ENCODE assay signal across 8 cellular contexts in genomic region chr19:20078696-20079095, GRCh38. TPM values are rescaled to one million over a fixed set of nuclear protein-coding genes. Genes with fewer than 3 reads are reported as not detected.
DNase-seq lines count a peak whose midpoint lies in the region; ATAC-seq, FAIRE-seq and TF ChIP-seq lines count a peak whose summit lies in the region.

No MANE protein-coding gene starts in this region.

- peak overlapping the region; percentile 92 for H3K9ac ChIP-seq in HUES48 (ENCODE audit: low read depth, low read length)
- H3K9ac ChIP-seq in kidney (ENCODE audit: low read length in 2 of 2), result peak overlapping the region; percentile 10 to 37

- intact Hi-C loops in body of pancreas (cut with DNase I) (no loop called here), kidney (cut with DNase I) (no loop called here)

- peak overlapping the region; percentile 95 for H3K27ac ChIP-seq in HUES48 (ENCODE audit: low read depth, low read length)
- peak overlapping the region in 2 of 4 donors; percentile 52 to 61 for H3K27ac ChIP-seq in body of pancreas
- H3K27ac ChIP-seq in kidney (ENCODE audit: low read depth in 2 of 2, low read length in 2 of 2), result no peak overlapping the region

- H3K4me1 ChIP-seq in BE2C (no peaks in the 10 kb centered on the region), HUES48 (ENCODE audit: control insufficient read depth, insufficient read depth, low read length) (peaks cover 38% of the 10 kb centered on the region), body of pancreas (peaks cover 6% of the 10 kb centered on the region), kidney (ENCODE audit: control insufficient read depth in 1 of 2, insufficient read depth in 1 of 2, low read depth in 1 of 2, low read length in 2 of 2) (peaks cover 0 to 2% of the 10 kb centered on the region in 2 donors)

- WGBS in body of pancreas, 2 donors, result 6 to 12% methylated on average over 19 of the region's 19 CpGs

- TF ChIP-seq CTCF in BE2C (IDR thresholded peaks at IDR 0.05; ENCODE audit: low read depth, low read length), result no peak
- TF ChIP-seq CTCF in body of pancreas (IDR thresholded peaks at IDR 0.05), result no peak
- no peak for TF ChIP-seq CTCF in kidney (IDR thresholded peaks at IDR 0.05; ENCODE audit: borderline replicate concordance, extremely low read depth, insufficient read depth)

- ATAC-seq in body of pancreas, result peak; percentile 6

- no peak for FAIRE-seq in kidney (lab: Jason Lieb, UNC)

- peaks cover 8% of the 10 kb centered on the region for H3K36me3 ChIP-seq in BE2C
- peaks cover 21% of the 10 kb centered on the region for H3K36me3 ChIP-seq in HUES48 (ENCODE audit: control insufficient read depth, insufficient read depth, low read length)
- no peaks in the 10 kb centered on the region for H3K36me3 ChIP-seq in body of pancreas (replicated peaks in 1 of 2; ENCODE audit: insufficient read depth in 1 of 2, low read depth in 2 of 2)
- no peaks in the 10 kb centered on the region for H3K36me3 ChIP-seq in kidney (ENCODE audit: control insufficient read depth in 1 of 2, insufficient read depth in 2 of 2, low read length in 2 of 2)

- DNase-seq in BE2C (peak; percentile 36), body of pancreas (peak; percentile 15 to 35 (median 18)), kidney (peak; percentile 81), NCI-H1048 (lab: John Stamatoyannopoulos, UW) (no peak), GOT3 (lab: John Stamatoyannopoulos, UW) (no peak), SKM-1 (lab: John Stamatoyannopoulos, UW; ENCODE audit: unreplicated experiment) (no peak)
- peak; percentile 7 for DNase-seq in stimulated activated CD4-positive, alpha-beta T cell treated with anti-CD3 and anti-CD28 coated beads, Interleukin-4, amount 100 ng/mL, for 24 hours

- H3K9me3 ChIP-seq in BE2C (no peaks in the 10 kb centered on the region), HUES48 (ENCODE audit: control insufficient read depth, insufficient read depth, low read length) (no peaks in the 10 kb centered on the region), body of pancreas (no peaks in the 10 kb centered on the region), kidney (ENCODE audit: control insufficient read depth in 1 of 2, low read length in 2 of 2) (no peaks in the 10 kb centered on the region)

- H3K4me3 ChIP-seq in BE2C (ENCODE audit: low read depth, low read length) (peak overlapping the region; percentile 67), HUES48 (ENCODE audit: low read depth, low read length) (peak overlapping the region; percentile 96), body of pancreas (peak overlapping the region in 1 of 2 donors; percentile 24), kidney (ENCODE audit: low read length in 2 of 2) (peak overlapping the region; percentile 74 to 83)

- no peak for TF ChIP-seq POLR2A in body of pancreas (IDR thresholded peaks at IDR 0.05)

- H3K27me3 ChIP-seq in BE2C, result no peaks in the 10 kb centered on the region
- no peaks in the 10 kb centered on the region for H3K27me3 ChIP-seq in HUES48 (ENCODE audit: control insufficient read depth, insufficient read depth, low read length)
- H3K27me3 ChIP-seq in body of pancreas, result no peaks in the 10 kb centered on the region

RNA-seq across cellular contexts. Expression of gene ZNF90, which starts 0.9 kb away (rescaled TPM):
- polyA plus RNA-seq in BE2C (2012; ENCODE audit: insufficient read depth, insufficient read length, low read depth), result 2.8 TPM
- total RNA-seq in body of pancreas (10 to 100 TPM in 1 of 2 donors, 1 to 10 TPM in 1; 6.7 to 13.5 TPM), kidney (4.7 TPM)
- polyA plus RNA-seq in kidney (ENCODE audit: insufficient read depth, low read depth, low replicate concordance), result 2.3 TPM

RNA-seq across cellular contexts. Expression of gene ZNF682, which starts 39.4 kb away (rescaled TPM):
- polyA plus RNA-seq in BE2C (2012; ENCODE audit: insufficient read depth, insufficient read length, low read depth), result 1.4 TPM
- 1 to 10 TPM; 3.0 to 8.6 TPM for total RNA-seq in body of pancreas
- 8.6 TPM for total RNA-seq in kidney
- polyA plus RNA-seq in kidney (ENCODE audit: insufficient read depth, low read depth, low replicate concordance), result 6.5 TPM

Comparison
In these comparisons a context has a peak if more than half of its experiments do, and no peak if none do; other contexts are left out.
1. DNase-seq: peak in BE2C (single experiment), body of pancreas (4 of 4), kidney (single experiment) and stimulated activated CD4-positive, alpha-beta T cell treated with anti-CD3 and anti-CD28 coated beads, Interleukin-4, amount 100 ng/mL, for 24 hours (single experiment); none in NCI-H1048 (single experiment), GOT3 (single experiment) and SKM-1 (single experiment).